Comparison of ENCODE assay signal across 1 cellular context in genomic region chr11:70637949-70638598, GRCh38.
TF ChIP-seq lines count a peak whose summit lies in the region.

No MANE protein-coding gene starts in this region.

TF ChIP-seq in HepG2, 621 proteins besides CTCF, POLR2A, EP300 and RAD21 (continued from another document and continues in another):
- TF ChIP-seq, protein P1, sequence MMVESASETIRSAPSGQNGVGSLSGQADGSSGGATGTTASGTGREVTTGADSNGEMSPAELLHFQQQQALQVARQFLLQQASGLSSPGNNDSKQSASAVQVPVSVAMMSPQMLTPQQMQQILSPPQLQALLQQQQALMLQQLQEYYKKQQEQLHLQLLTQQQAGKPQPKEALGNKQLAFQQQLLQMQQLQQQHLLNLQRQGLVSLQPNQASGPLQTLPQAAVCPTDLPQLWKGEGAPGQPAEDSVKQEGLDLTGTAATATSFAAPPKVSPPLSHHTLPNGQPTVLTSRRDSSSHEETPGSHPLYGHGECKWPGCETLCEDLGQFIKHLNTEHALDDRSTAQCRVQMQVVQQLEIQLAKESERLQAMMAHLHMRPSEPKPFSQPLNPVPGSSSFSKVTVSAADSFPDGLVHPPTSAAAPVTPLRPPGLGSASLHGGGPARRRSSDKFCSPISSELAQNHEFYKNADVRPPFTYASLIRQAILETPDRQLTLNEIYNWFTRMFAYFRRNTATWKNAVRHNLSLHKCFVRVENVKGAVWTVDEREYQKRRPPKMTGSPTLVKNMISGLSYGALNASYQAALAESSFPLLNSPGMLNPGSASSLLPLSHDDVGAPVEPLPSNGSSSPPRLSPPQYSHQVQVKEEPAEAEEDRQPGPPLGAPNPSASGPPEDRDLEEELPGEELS (CRISPR knock-in tag; IDR thresholded peaks at IDR 0.05), result peak; percentile 67
- TF ChIP-seq ETV5 (CRISPR knock-in tag; IDR thresholded peaks at IDR 0.05; ENCODE audit: borderline replicate concordance) (peak; percentile 96), MAZ (IDR thresholded peaks at IDR 0.05; ENCODE audit: borderline replicate concordance, low read depth, low read length) (no peak), MAZ (CRISPR knock-in tag; IDR thresholded peaks at IDR 0.05; ENCODE audit: low read depth) (no peak), ZNF878 (CRISPR knock-in tag; IDR thresholded peaks at IDR 0.05) (no peak), TAF15 (IDR thresholded peaks at IDR 0.05; ENCODE audit: low read depth, low read length, poor library complexity, severe bottlenecking) (no peak), ZFAT (CRISPR knock-in tag; conservative IDR thresholded peaks at IDR 0.05) (no peak), GABPB1 (CRISPR knock-in tag; IDR thresholded peaks at IDR 0.05) (peak; percentile 50), ZNF770 (CRISPR knock-in tag; IDR thresholded peaks at IDR 0.05) (no peak), HCFC1 (IDR thresholded peaks at IDR 0.05; ENCODE audit: low read depth, low read length) (no peak), SALL1 (CRISPR knock-in tag; IDR thresholded peaks at IDR 0.05) (peak; percentile 74), KAT2B (IDR thresholded peaks at IDR 0.05; ENCODE audit: borderline replicate concordance, low read depth, low read length) (no peak), SIN3A (IDR thresholded peaks at IDR 0.05; ENCODE audit: borderline replicate concordance, low read depth, low read length) (no peak), HNRNPLL (IDR thresholded peaks at IDR 0.05; ENCODE audit: low read depth, low read length, poor library complexity, severe bottlenecking) (peak; percentile 17), TEF (CRISPR knock-in tag; IDR thresholded peaks at IDR 0.05) (no peak), IKZF5 (CRISPR knock-in tag; IDR thresholded peaks at IDR 0.05) (no peak), ZNF7 (CRISPR knock-in tag; IDR thresholded peaks at IDR 0.05) (no peak), ZNF143 (CRISPR knock-in tag; IDR thresholded peaks at IDR 0.05) (no peak), DMAP1 (CRISPR knock-in tag; IDR thresholded peaks at IDR 0.05) (no peak), ZFP1 (CRISPR knock-in tag; IDR thresholded peaks at IDR 0.05) (no peak), FOXO4 (CRISPR knock-in tag; conservative IDR thresholded peaks at IDR 0.05) (no peak), ZNF740 (CRISPR knock-in tag; IDR thresholded peaks at IDR 0.05) (no peak), TEAD2 (CRISPR knock-in tag; IDR thresholded peaks at IDR 0.05) (no peak), ZNF431 (CRISPR knock-in tag; IDR thresholded peaks at IDR 0.05; ENCODE audit: borderline replicate concordance, low read depth) (no peak), RBM22 (optimal IDR thresholded peaks at IDR 0.05; ENCODE audit: low read length) (no peak), HMG20B (CRISPR knock-in tag; conservative IDR thresholded peaks at IDR 0.05) (no peak), PPARG (CRISPR knock-in tag; conservative IDR thresholded peaks at IDR 0.05) (no peak), HDAC2 (CRISPR knock-in tag; IDR thresholded peaks at IDR 0.05) (peak; percentile 66), ZNF496 (CRISPR knock-in tag; IDR thresholded peaks at IDR 0.05; ENCODE audit: insufficient replicate concordance) (no peak), ZNF839 (CRISPR knock-in tag; IDR thresholded peaks at IDR 0.05; ENCODE audit: borderline replicate concordance) (no peak), ZNF749 (CRISPR knock-in tag; IDR thresholded peaks at IDR 0.05; ENCODE audit: borderline replicate concordance) (no peak), ZFP62 (CRISPR knock-in tag; IDR thresholded peaks at IDR 0.05) (no peak), NCOA1 (CRISPR knock-in tag; IDR thresholded peaks at IDR 0.05) (no peak), PHF20 (CRISPR knock-in tag; IDR thresholded peaks at IDR 0.05) (peak; percentile 21; the same call in 1 of the 2 replicates), ZNF605 (CRISPR knock-in tag; IDR thresholded peaks at IDR 0.05) (no peak), NFKBIZ (CRISPR knock-in tag; IDR thresholded peaks at IDR 0.05) (no peak), ZNF225 (CRISPR knock-in tag; IDR thresholded peaks at IDR 0.05) (no peak), ZBTB26 (CRISPR knock-in tag; IDR thresholded peaks at IDR 0.05; ENCODE audit: borderline replicate concordance) (no peak), TRIM24 (CRISPR knock-in tag; IDR thresholded peaks at IDR 0.05) (no peak), ZNF510 (CRISPR knock-in tag; IDR thresholded peaks at IDR 0.05; ENCODE audit: low read depth) (no peak), TMF1 (CRISPR knock-in tag; IDR thresholded peaks at IDR 0.05; ENCODE audit: low read depth) (no peak), MAFK (conservative IDR thresholded peaks at IDR 0.05 in 1 of 2, IDR thresholded peaks at IDR 0.05 in 1 of 2; ENCODE audit: low read length in 2 of 2) (no peak), HOXD1 (CRISPR knock-in tag; IDR thresholded peaks at IDR 0.05) (0 out of 2 replicates have a peak, but pooled peaks have one; percentile 43), LCORL (IDR thresholded peaks at IDR 0.05) (no peak), LCORL (CRISPR knock-in tag; IDR thresholded peaks at IDR 0.05) (no peak), IRF2 (CRISPR knock-in tag; IDR thresholded peaks at IDR 0.05) (no peak), NPAS2 (CRISPR knock-in tag; IDR thresholded peaks at IDR 0.05; ENCODE audit: borderline replicate concordance) (no peak), ZNF3 (CRISPR knock-in tag; IDR thresholded peaks at IDR 0.05) (no peak), ZNF792 (CRISPR knock-in tag; IDR thresholded peaks at IDR 0.05) (no peak), MAFF (IDR thresholded peaks at IDR 0.05; ENCODE audit: low read depth, low read length) (no peak), MED8 (CRISPR knock-in tag; IDR thresholded peaks at IDR 0.05; ENCODE audit: insufficient replicate concordance) (no peak)
- TF ChIP-seq, protein P2, sequence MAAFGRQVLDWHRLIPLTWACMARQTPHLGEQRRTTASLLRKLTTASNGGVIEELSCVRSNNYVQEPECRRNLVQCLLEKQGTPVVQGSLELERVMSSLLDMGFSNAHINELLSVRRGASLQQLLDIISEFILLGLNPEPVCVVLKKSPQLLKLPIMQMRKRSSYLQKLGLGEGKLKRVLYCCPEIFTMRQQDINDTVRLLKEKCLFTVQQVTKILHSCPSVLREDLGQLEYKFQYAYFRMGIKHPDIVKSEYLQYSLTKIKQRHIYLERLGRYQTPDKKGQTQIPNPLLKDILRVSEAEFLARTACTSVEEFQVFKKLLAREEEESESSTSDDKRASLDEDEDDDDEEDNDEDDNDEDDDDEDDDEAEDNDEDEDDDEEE (CRISPR knock-in tag; IDR thresholded peaks at IDR 0.05), result no peak
- TF ChIP-seq, protein P3, sequence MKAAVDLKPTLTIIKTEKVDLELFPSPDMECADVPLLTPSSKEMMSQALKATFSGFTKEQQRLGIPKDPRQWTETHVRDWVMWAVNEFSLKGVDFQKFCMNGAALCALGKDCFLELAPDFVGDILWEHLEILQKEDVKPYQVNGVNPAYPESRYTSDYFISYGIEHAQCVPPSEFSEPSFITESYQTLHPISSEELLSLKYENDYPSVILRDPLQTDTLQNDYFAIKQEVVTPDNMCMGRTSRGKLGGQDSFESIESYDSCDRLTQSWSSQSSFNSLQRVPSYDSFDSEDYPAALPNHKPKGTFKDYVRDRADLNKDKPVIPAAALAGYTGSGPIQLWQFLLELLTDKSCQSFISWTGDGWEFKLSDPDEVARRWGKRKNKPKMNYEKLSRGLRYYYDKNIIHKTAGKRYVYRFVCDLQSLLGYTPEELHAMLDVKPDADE (CRISPR knock-in tag; IDR thresholded peaks at IDR 0.05), result no peak
- TF ChIP-seq, protein P4, sequence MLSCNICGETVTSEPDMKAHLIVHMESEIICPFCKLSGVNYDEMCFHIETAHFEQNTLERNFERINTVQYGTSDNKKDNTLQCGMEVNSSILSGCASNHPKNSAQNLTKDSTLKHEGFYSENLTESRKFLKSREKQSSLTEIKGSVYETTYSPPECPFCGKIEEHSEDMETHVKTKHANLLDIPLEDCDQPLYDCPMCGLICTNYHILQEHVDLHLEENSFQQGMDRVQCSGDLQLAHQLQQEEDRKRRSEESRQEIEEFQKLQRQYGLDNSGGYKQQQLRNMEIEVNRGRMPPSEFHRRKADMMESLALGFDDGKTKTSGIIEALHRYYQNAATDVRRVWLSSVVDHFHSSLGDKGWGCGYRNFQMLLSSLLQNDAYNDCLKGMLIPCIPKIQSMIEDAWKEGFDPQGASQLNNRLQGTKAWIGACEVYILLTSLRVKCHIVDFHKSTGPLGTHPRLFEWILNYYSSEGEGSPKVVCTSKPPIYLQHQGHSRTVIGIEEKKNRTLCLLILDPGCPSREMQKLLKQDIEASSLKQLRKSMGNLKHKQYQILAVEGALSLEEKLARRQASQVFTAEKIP (CRISPR knock-in tag; IDR thresholded peaks at IDR 0.05; ENCODE audit: borderline replicate concordance), result no peak
- TF ChIP-seq, protein P5, sequence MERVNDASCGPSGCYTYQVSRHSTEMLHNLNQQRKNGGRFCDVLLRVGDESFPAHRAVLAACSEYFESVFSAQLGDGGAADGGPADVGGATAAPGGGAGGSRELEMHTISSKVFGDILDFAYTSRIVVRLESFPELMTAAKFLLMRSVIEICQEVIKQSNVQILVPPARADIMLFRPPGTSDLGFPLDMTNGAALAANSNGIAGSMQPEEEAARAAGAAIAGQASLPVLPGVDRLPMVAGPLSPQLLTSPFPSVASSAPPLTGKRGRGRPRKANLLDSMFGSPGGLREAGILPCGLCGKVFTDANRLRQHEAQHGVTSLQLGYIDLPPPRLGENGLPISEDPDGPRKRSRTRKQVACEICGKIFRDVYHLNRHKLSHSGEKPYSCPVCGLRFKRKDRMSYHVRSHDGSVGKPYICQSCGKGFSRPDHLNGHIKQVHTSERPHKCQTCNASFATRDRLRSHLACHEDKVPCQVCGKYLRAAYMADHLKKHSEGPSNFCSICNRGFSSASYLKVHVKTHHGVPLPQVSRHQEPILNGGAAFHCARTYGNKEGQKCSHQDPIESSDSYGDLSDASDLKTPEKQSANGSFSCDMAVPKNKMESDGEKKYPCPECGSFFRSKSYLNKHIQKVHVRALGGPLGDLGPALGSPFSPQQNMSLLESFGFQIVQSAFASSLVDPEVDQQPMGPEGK (CRISPR knock-in tag; IDR thresholded peaks at IDR 0.05), result no peak
- TF ChIP-seq, protein P6, sequence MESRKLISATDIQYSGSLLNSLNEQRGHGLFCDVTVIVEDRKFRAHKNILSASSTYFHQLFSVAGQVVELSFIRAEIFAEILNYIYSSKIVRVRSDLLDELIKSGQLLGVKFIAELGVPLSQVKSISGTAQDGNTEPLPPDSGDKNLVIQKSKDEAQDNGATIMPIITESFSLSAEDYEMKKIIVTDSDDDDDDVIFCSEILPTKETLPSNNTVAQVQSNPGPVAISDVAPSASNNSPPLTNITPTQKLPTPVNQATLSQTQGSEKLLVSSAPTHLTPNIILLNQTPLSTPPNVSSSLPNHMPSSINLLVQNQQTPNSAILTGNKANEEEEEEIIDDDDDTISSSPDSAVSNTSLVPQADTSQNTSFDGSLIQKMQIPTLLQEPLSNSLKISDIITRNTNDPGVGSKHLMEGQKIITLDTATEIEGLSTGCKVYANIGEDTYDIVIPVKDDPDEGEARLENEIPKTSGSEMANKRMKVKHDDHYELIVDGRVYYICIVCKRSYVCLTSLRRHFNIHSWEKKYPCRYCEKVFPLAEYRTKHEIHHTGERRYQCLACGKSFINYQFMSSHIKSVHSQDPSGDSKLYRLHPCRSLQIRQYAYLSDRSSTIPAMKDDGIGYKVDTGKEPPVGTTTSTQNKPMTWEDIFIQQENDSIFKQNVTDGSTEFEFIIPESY (CRISPR knock-in tag; IDR thresholded peaks at IDR 0.05), result peak; percentile 51; the same call in 1 of the 2 replicates
